ENCODE assay signal across 8 cellular contexts in genomic region chr11:77473801-77474508, GRCh38. TPM values are rescaled to one million over a fixed set of nuclear protein-coding genes. Genes with fewer than 3 reads are reported as not detected.
DNase-seq lines count a peak whose midpoint lies in the region; ATAC-seq and TF ChIP-seq lines count a peak whose summit lies in the region.

PAK1 (minus strand) TSS chr11:77474094; CDS start chr11:77392520, 81,574 bp downstream.

- peaks cover 35% of the 10 kb centered on the region for H3K4me1 Mint-ChIP-seq in neural progenitor cell

- TF ChIP-seq EP300 in stomach (IDR thresholded peaks at IDR 0.05): no peak

- peak within 1 kb of the TSS; percentile 41 for H3K9ac ChIP-seq in neural progenitor cell

- H3K27ac Mint-ChIP-seq in neural progenitor cell: peak within 1 kb of the TSS; percentile 86

- H2AFZ ChIP-seq in neural progenitor cell (replicated peaks): peak within 1 kb of the TSS; percentile 100

- no peaks in the 10 kb centered on the region for H3K27me3 Mint-ChIP-seq in neural progenitor cell (ENCODE audit: insufficient read depth, low read depth)

- H3K4me3 ChIP-seq in RWPE2 (ENCODE audit: severe bottlenecking) (peak within 1 kb of the TSS; percentile 70), neural progenitor cell (peak within 1 kb of the TSS; percentile 79), stomach (peak within 1 kb of the TSS; percentile 62 to 88 (median 74))

- H3K9me3 ChIP-seq in RWPE2 (ENCODE audit: severe bottlenecking) (no peaks in the 10 kb centered on the region), neural progenitor cell (ENCODE audit: low read depth) (no peaks in the 10 kb centered on the region), stomach (no peaks in the 10 kb centered on the region)

- H3K79me2 ChIP-seq in neural progenitor cell (ENCODE audit: low read depth): peaks cover 35% of the 10 kb centered on the region

- no peaks in the 10 kb centered on the region for H3K36me3 Mint-ChIP-seq in neural progenitor cell

- H3K9me3 Mint-ChIP-seq in neural progenitor cell: no peaks in the 10 kb centered on the region

- WGBS in stomach, 5 donors: 0 to 2% (median 1%) methylated on average over 42 to 65 of the region's 65 CpGs

- TF ChIP-seq POLR2A in stomach (IDR thresholded peaks at IDR 0.05): no peak

- H4K20me1 ChIP-seq in neural progenitor cell (ENCODE audit: low read depth): peaks cover 4% of the 10 kb centered on the region

- H3K27ac ChIP-seq in RWPE2 (ENCODE audit: poor library complexity, severe bottlenecking) (no peak within 1 kb of the TSS), foreskin keratinocyte (peak within 1 kb of the TSS; percentile 82), neural progenitor cell (peak within 1 kb of the TSS; percentile 56), stomach (peak within 1 kb of the TSS; percentile 88 to 98 (median 93))

- no peaks in the 10 kb centered on the region for H3K36me3 ChIP-seq in RWPE2 (ENCODE audit: low read depth)
- H3K36me3 ChIP-seq in neural progenitor cell: no peaks in the 10 kb centered on the region
- H3K36me3 ChIP-seq in stomach: no peaks in the 10 kb centered on the region

- H3K4me3 Mint-ChIP-seq in neural progenitor cell: peak within 1 kb of the TSS; percentile 93

- DNase-seq in DMS79 treated with DMSO at 0.1 percent for 48 hours (lab: John Stamatoyannopoulos, UW) (peak; percentile 86), Kasumi-1 (lab: John Stamatoyannopoulos, UW) (peak; percentile 67 to 83), RWPE2 (ENCODE audit: low spot score) (peak; percentile 82), activated gamma-delta T cell treated with Interleukin-2 at 50 U/mL for 16 hours (peak; percentile 76), foreskin keratinocyte (peak; percentile 69 to 82), neural progenitor cell (ENCODE audit: low spot score) (peak; percentile 98), stomach (peak; percentile 95)

- intact Hi-C loops in stomach (cut with DNase I; ENCODE audit: low total_unique reads): no loop called here

- peaks cover 46% of the 10 kb centered on the region for H3F3A ChIP-seq in neural progenitor cell (ENCODE audit: low read depth)

- TF ChIP-seq CTCF in RWPE2 (IDR thresholded peaks at IDR 0.05; ENCODE audit: poor library complexity, severe bottlenecking) (peak; percentile 27), foreskin keratinocyte (conservative IDR thresholded peaks at IDR 0.05) (peak; percentile 43), neural progenitor cell (IDR thresholded peaks at IDR 0.05) (peak; percentile 15), stomach (IDR thresholded peaks at IDR 0.05) (peak in 1 of 7 experiments; percentile 30)

- no peaks in the 10 kb centered on the region for H3K4me1 ChIP-seq in RWPE2 (ENCODE audit: insufficient read depth, poor library complexity, severe bottlenecking)
- H3K4me1 ChIP-seq in foreskin keratinocyte: peaks cover 5% of the 10 kb centered on the region
- peaks cover 31% of the 10 kb centered on the region for H3K4me1 ChIP-seq in neural progenitor cell
- H3K4me1 ChIP-seq in stomach: peaks cover 22 to 41% (median 27%) of the 10 kb centered on the region in 4 donors

- no peaks in the 10 kb centered on the region for H3K27me3 ChIP-seq in RWPE2 (ENCODE audit: insufficient read depth, poor library complexity, severe bottlenecking)
- no peaks in the 10 kb centered on the region for H3K27me3 ChIP-seq in foreskin keratinocyte
- no peaks in the 10 kb centered on the region for H3K27me3 ChIP-seq in neural progenitor cell
- H3K27me3 ChIP-seq in stomach: no peaks in the 10 kb centered on the region

- peak within 1 kb of the TSS; percentile 91 for H3K4me2 ChIP-seq in neural progenitor cell

- ATAC-seq in GM21825 (IDR thresholded peaks at IDR 0.05; ENCODE audit: unreplicated experiment) (peak; percentile 61), RWPE2 (ENCODE audit: low read depth) (peak; percentile 78), foreskin keratinocyte (peak; percentile 78)

RNA-seq across cellular contexts. Expression of gene PAK1, which starts in this region (rescaled TPM):
- total RNA-seq in foreskin keratinocyte (60.7 and 61.9 TPM in 2 replicates), neural progenitor cell (ENCODE audit: low replicate concordance) (44.8 and 52.1 TPM in 2 replicates), stomach (10 to 100 TPM; 31.2 to 89.5 (median 70.4) TPM)
- polyA plus RNA-seq in foreskin keratinocyte (30.1 and 34.7 TPM in 2 replicates), stomach (10 to 100 TPM; 16.7 to 44.0 (median 18.8) TPM)
